Comparison of ENCODE assay signal across 19 cellular contexts in the genomic region with DNA sequence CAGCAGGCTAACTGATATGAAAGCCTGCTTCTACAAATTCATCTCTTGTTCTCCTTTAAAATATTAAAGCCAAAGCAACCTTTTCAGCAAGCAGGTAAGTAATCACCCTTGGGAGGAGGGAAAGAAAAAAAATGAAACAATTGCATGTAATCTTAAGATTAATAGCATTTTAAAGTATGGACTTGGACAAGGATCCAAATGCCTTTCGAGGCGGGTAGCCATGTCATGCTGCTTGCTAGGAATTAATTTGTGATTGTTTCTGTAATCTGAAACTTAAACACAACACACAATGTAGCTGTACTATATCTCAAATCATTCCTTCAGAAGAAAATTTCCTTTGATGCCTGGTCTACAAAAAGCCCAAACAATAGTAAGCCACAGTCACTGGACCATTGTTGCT.
"Had no signal": no experiment of that assay in that cellular context is flagged by ENCODE, and none has a peak within 500 bp of the region (broad histone marks: within the 10 kb centered on the region; RNA-seq: fewer than 3 reads in every experiment).

No MANE protein-coding gene starts in this region.

- H3K4me3 ChIP-seq: coronary artery, gastroesophageal sphincter, left ventricle myocardium inferior, lower lobe of right lung, pancreas, smooth muscle cell had no signal

- H3K4me3 Mint-ChIP-seq: memory B cell; natural killer cell treated with Interleukin-12 subunit alpha and Interleukin-12 subunit beta and Interleukin-15 and Interleukin-18, amount 100 ng/mL, for 72 hours; type B pancreatic cell had no signal

- FAIRE-seq: pancreas, urothelium cell line had no signal

- H3K27me3 Mint-ChIP-seq: memory B cell, progenitor cell of endocrine pancreas, type B pancreatic cell had no signal

- H3K9me3 Mint-ChIP-seq: memory B cell; natural killer cell treated with Interleukin-12 subunit alpha and Interleukin-12 subunit beta and Interleukin-15 and Interleukin-18, amount 100 ng/mL, for 72 hours; type B pancreatic cell had no signal

- H3K36me3 Mint-ChIP-seq: natural killer cell treated with Interleukin-12 subunit alpha and Interleukin-12 subunit beta and Interleukin-15 and Interleukin-18, amount 100 ng/mL, for 72 hours had no signal

- DNase-seq: effector CD4-positive, alpha-beta T cell; foreskin fibroblast; islet precursor cell; left cardiac atrium; left ventricle myocardium inferior; lower lobe of right lung; midbrain; pancreas; stimulated activated CD4-positive, alpha-beta T cell treated with anti-CD3 and anti-CD28 coated beads, Interleukin-2, amount 100 ng/mL, for 48 hours; stimulated activated naive CD4-positive, alpha-beta T cell treated with Interleukin-2 at 50 U/mL for 16 hours had no signal

- H3K9me3 ChIP-seq: gastroesophageal sphincter, left ventricle myocardium inferior, lower lobe of right lung, neutrophil, pancreas had no signal

- H3K4me1 ChIP-seq: gastroesophageal sphincter, left ventricle myocardium inferior, lower lobe of right lung had no signal

- H3K27me3 ChIP-seq: gastroesophageal sphincter, neutrophil, pancreas had no signal

- H3K27ac Mint-ChIP-seq: memory B cell; natural killer cell treated with Interleukin-12 subunit alpha and Interleukin-12 subunit beta and Interleukin-15 and Interleukin-18, amount 100 ng/mL, for 72 hours had no signal

- H3K27ac ChIP-seq: coronary artery, gastroesophageal sphincter, left ventricle myocardium inferior, lower lobe of right lung, neutrophil, pancreas had no signal

- H3K4me1 Mint-ChIP-seq: memory B cell had no signal
